In the genomic region with DNA sequence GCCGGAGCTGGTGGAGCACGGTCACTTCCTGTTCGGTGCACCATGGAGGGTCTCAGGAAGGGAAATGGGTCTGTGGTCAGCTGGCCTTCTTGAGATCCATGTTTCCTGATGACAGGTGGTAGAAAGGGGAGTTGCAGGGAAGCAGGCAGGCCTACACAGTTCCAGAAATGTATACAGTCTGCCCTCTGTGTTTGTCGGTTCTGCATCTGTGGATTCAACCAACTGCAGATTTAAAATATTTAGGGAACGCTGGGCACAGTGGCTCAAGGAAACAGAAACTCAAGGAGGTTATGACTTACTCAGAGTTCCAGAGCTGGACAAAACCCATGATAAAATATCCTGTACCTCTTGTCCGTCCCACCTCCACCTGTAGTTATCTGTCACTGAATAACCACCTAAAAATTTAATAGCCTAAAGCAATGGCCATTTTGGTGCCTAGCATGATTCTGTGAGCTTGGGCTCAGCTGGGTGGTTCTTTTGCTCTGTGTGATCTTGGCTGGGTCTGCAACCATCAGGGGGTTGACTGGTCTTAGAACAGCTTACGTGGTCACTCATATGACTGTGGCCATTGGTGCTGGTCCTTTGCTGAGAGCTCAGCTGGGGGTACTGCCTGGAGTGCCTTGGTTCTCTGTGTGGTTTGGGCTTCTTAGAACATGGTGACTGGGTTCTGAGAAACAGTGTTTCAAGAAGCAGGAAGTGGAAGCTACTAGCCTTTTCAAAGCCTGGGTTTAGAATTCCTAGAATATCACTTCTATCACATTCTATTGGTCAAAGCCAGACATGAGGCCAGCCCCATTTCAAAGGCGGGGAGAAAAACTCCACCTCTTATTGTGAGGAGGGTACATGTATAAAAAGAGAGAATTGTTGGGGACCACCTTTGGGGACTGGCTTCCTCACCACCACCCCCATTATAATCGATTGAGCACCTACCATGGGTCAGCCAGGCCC, we compare ENCODE assay signal across 10 cellular contexts.
DNase-seq lines count a peak whose midpoint lies in the region; ATAC-seq and TF ChIP-seq lines count a peak whose summit lies in the region.
"Had no signal": no experiment of that assay in that cellular context is flagged by ENCODE, and none has a peak within 500 bp of the region (broad histone marks: within the 10 kb centered on the region; RNA-seq: fewer than 3 reads in every experiment).

No MANE protein-coding gene starts in this region.

- no peaks in the 10 kb centered on the region for H3K27me3 Mint-ChIP-seq in activated naive CD4-positive, alpha-beta T cell treated with anti-CD3 and anti-CD28 coated beads, Interleukin-2, amount 10 ng/mL, durations not matched to agents 7 days and 5 days
- no peaks in the 10 kb centered on the region for H3K27me3 Mint-ChIP-seq in activated T-helper 17 cell treated with anti-CD3 and anti-CD28 coated beads, Interleukin-2, amount 50 U/mL, for 72 hours

- TF ChIP-seq CTCF in lower lobe of right lung (IDR thresholded peaks at IDR 0.05) = no peak
- no peak for TF ChIP-seq CTCF in BE2C (IDR thresholded peaks at IDR 0.05; ENCODE audit: low read depth, low read length)

- intact Hi-C loops in lower lobe of right lung (cut with DNase I) = no loop called here

- H3K4me1 Mint-ChIP-seq in activated naive CD4-positive, alpha-beta T cell treated with anti-CD3 and anti-CD28 coated beads, Interleukin-2, amount 10 ng/mL, durations not matched to agents 7 days and 5 days = peaks cover 86% of the 10 kb centered on the region
- H3K4me1 Mint-ChIP-seq in activated T-helper 17 cell treated with anti-CD3 and anti-CD28 coated beads, Interleukin-2, amount 50 U/mL, for 72 hours = peaks cover 58% of the 10 kb centered on the region

- CTCF ChIA-PET in activated naive CD4-positive, alpha-beta T cell treated with anti-CD3 and anti-CD28 coated beads, Interleukin-2, amount 10 ng/mL, durations not matched to agents 7 days and 5 days (lab: Charles Lee) = interaction anchor here (0.9 to 1.6 kb wide), 3 partner anchors 20 to 237 kb away, joined by 3 to 7 read pairs (median 3); no protein-coding TSS in a partner anchor

- H3K27ac Mint-ChIP-seq in activated naive CD4-positive, alpha-beta T cell treated with anti-CD3 and anti-CD28 coated beads, Interleukin-2, amount 10 ng/mL, durations not matched to agents 7 days and 5 days = peak overlapping the region; percentile 89
- peak overlapping the region; percentile 90 for H3K27ac Mint-ChIP-seq in activated T-helper 17 cell treated with anti-CD3 and anti-CD28 coated beads, Interleukin-2, amount 50 U/mL, for 72 hours

- DNase-seq in activated naive CD4-positive, alpha-beta T cell treated with anti-CD3 and anti-CD28 coated beads, Interleukin-2, amount 10 ng/mL, durations not matched to agents 7 days and 5 days = peak; percentile 63
- DNase-seq in activated naive CD4-positive, alpha-beta T cell (lab: John Stamatoyannopoulos, UW) = no peak
- DNase-seq in lower lobe of right lung (no peak), kidney tubule cell (ENCODE audit: low spot score) (no peak), SHP77 (lab: John Stamatoyannopoulos, UW) (no peak), BE2C (no peak)
- DNase-seq: NCI-H2029; stimulated activated CD4-positive, alpha-beta T cell treated with anti-CD3 and anti-CD28 coated beads, Interleukin-1b, Interleukin-23, amount 100 ng/mL, for 48 hours had no signal

- H3K9me3 ChIP-seq in lower lobe of right lung (no peaks in the 10 kb centered on the region), BE2C (no peaks in the 10 kb centered on the region)

- peak; percentile 59 for ATAC-seq in activated T-helper 17 cell treated with anti-CD3 and anti-CD28 coated beads, Interleukin-2, amount 50 U/mL, for 72 hours (replicated peaks)
- ATAC-seq in lower lobe of right lung = no peak

- H3K27ac ChIP-seq in lower lobe of right lung = peak overlapping the region; percentile 86
- peak overlapping the region; percentile 30 for H3K27ac ChIP-seq in urinary bladder (ENCODE audit: low read depth)

- no peaks in the 10 kb centered on the region for H3K27me3 ChIP-seq in lower lobe of right lung (ENCODE audit: low read depth)
- H3K27me3 ChIP-seq in BE2C = no peaks in the 10 kb centered on the region

- H3K36me3 ChIP-seq in lower lobe of right lung (no peaks in the 10 kb centered on the region), urinary bladder (ENCODE audit: insufficient read depth) (no peaks in the 10 kb centered on the region), BE2C (no peaks in the 10 kb centered on the region; the same call in none of the 2 replicates)

- H3K36me3 Mint-ChIP-seq in activated naive CD4-positive, alpha-beta T cell treated with anti-CD3 and anti-CD28 coated beads, Interleukin-2, amount 10 ng/mL, durations not matched to agents 7 days and 5 days = peaks cover 79% of the 10 kb centered on the region
- peaks cover 64% of the 10 kb centered on the region for H3K36me3 Mint-ChIP-seq in activated T-helper 17 cell treated with anti-CD3 and anti-CD28 coated beads, Interleukin-2, amount 50 U/mL, for 72 hours (ENCODE audit: low read depth)

- WGBS in urinary bladder = 96% methylated on average over 9 of the region's 9 CpGs

- H3K4me3 ChIP-seq in lower lobe of right lung (no peak overlapping the region), urinary bladder (ENCODE audit: low read depth, low read length) (no peak overlapping the region), BE2C (ENCODE audit: low read depth, low read length) (no peak overlapping the region)

- peak overlapping the region; percentile 38 for H3K4me3 Mint-ChIP-seq in activated naive CD4-positive, alpha-beta T cell treated with anti-CD3 and anti-CD28 coated beads, Interleukin-2, amount 10 ng/mL, durations not matched to agents 7 days and 5 days
- H3K4me3 Mint-ChIP-seq in activated T-helper 17 cell treated with anti-CD3 and anti-CD28 coated beads, Interleukin-2, amount 50 U/mL, for 72 hours = peak overlapping the region; percentile 67

- H3K4me1 ChIP-seq in lower lobe of right lung = peaks cover 58% of the 10 kb centered on the region
- no peaks in the 10 kb centered on the region for H3K4me1 ChIP-seq in urinary bladder (ENCODE audit: insufficient read depth)
- peaks cover 4% of the 10 kb centered on the region; the same call in 1 of the 2 replicates for H3K4me1 ChIP-seq in BE2C

- peaks cover 43% of the 10 kb centered on the region for H3K9me3 Mint-ChIP-seq in activated naive CD4-positive, alpha-beta T cell treated with anti-CD3 and anti-CD28 coated beads, Interleukin-2, amount 10 ng/mL, durations not matched to agents 7 days and 5 days
- H3K9me3 Mint-ChIP-seq in activated T-helper 17 cell treated with anti-CD3 and anti-CD28 coated beads, Interleukin-2, amount 50 U/mL, for 72 hours = peaks cover 4% of the 10 kb centered on the region
